12 cellular contexts compared by ENCODE assay signal in genomic region chr2:196276421-196276820, GRCh38.
DNase-seq lines count a peak whose midpoint lies in the region; ATAC-seq and TF ChIP-seq lines count a peak whose summit lies in the region.
"Had no signal": no experiment of that assay in that cellular context is flagged by ENCODE, and none has a peak within 500 bp of the region (broad histone marks: within the 10 kb centered on the region; RNA-seq: fewer than 3 reads in every experiment).

No MANE protein-coding gene starts in this region.

- WGBS in SK-N-SH (ENCODE audit: low lambda C conversion rate) = 78% methylated on average over 2 of the region's 2 CpGs

- TF ChIP-seq EP300 in SK-N-SH (IDR thresholded peaks at IDR 0.05; ENCODE audit: borderline replicate concordance in 1 of 2, low read depth in 1 of 2, low read length in 1 of 2) = no peak

- H3F3A ChIP-seq in SK-N-SH (replicated peaks; ENCODE audit: insufficient read depth) = peaks cover 48% of the 10 kb centered on the region

- DNase-seq in SK-N-SH (no peak), NOMO-1 (lab: John Stamatoyannopoulos, UW; ENCODE audit: unreplicated experiment in 2 of 2) (peak; percentile 6 to 32), brain microvascular endothelial cell (no peak), GM10248 (ENCODE audit: extremely low spot score) (no peak), NCI-H748 (lab: John Stamatoyannopoulos, UW; ENCODE audit: unreplicated experiment) (no peak), T-helper 9 cell (no peak)
- DNase-seq: activated gamma-delta T cell treated with Interleukin-2 at 50 U/mL for 16 hours; effector CD8-positive, alpha-beta T cell; NCI-H446; substantia nigra had no signal

- H3K4me3 ChIP-seq in SK-N-SH (ENCODE audit: low read depth in 2 of 2, low read length in 1 of 2) (peak overlapping the region; percentile 22 to 51; a peak in 3 of 4 replicates), brain microvascular endothelial cell (ENCODE audit: low read depth, low read length) (no peak overlapping the region), neutrophil (ENCODE audit: low read depth in 1 of 2, low read length in 1 of 2) (peak overlapping the region in 1 of 2 experiments; percentile 21)

- H3K9me3 ChIP-seq in SK-N-SH (no peaks in the 10 kb centered on the region), neutrophil (no peaks in the 10 kb centered on the region)

- TF ChIP-seq CTCF in SK-N-SH (IDR thresholded peaks at IDR 0.05) (no peak), brain microvascular endothelial cell (IDR thresholded peaks at IDR 0.05; ENCODE audit: low read depth, low read length, missing control alignments) (no peak), neutrophil (IDR thresholded peaks at IDR 0.05) (no peak), GM10248 (IDR thresholded peaks at IDR 0.05; ENCODE audit: control extremely low read depth, extremely low read depth, low read depth, missing control alignments) (no peak)

- POLR2A ChIA-PET in SK-N-SH (lab: Yijun Ruan, JAX) (no interaction called here), GM10248 (lab: Yijun Ruan, JAX) (interaction anchor here (0.6 kb wide), 1 partner anchor 126 kb away, joined by 3 read pairs; no protein-coding TSS in a partner anchor)

- H3K4me1 ChIP-seq in SK-N-SH (ENCODE audit: control insufficient read depth in 1 of 2, insufficient read depth in 2 of 2, low read depth in 1 of 2, low read length in 1 of 2) (peaks cover 5 to 25% of the 10 kb centered on the region in 2 experiments; a peak in 3 of 4 replicates), neutrophil (ENCODE audit: control insufficient read depth in 1 of 2, insufficient read depth in 1 of 2, low read depth in 1 of 2, low read length in 1 of 2) (peaks cover 33 to 34% of the 10 kb centered on the region in 2 experiments)

- peaks cover 9% of the 10 kb centered on the region; the same call in 1 of the 2 replicates for H4K20me1 ChIP-seq in SK-N-SH (ENCODE audit: insufficient read depth)

- peaks cover 65% of the 10 kb centered on the region for H3K79me2 ChIP-seq in SK-N-SH (ENCODE audit: insufficient read depth)

- no peak overlapping the region for H2AFZ ChIP-seq in SK-N-SH (ENCODE audit: low read depth)

- H3K36me3 ChIP-seq in SK-N-SH (replicated peaks in 1 of 2; ENCODE audit: control insufficient read depth in 1 of 2, insufficient read depth in 2 of 2, low read length in 1 of 2) (peaks cover 0 to 28% of the 10 kb centered on the region in 2 experiments), brain microvascular endothelial cell (replicated peaks) (no peaks in the 10 kb centered on the region), neutrophil (no peaks in the 10 kb centered on the region)

- peak overlapping the region; percentile 79 for H3K4me2 ChIP-seq in SK-N-SH

- in situ Hi-C loops in brain microvascular endothelial cell (cut with HindIII; ENCODE audit: low pct_ligation_motif_present, low sequenced_read_pairs) = loop anchor here (25.0 kb wide), 1 partner anchor 189 kb away; no protein-coding TSS in a partner anchor

- H3K9me2 ChIP-seq in SK-N-SH = no peaks in the 10 kb centered on the region

- ATAC-seq in SK-N-SH treated with all-trans-retinoic acid at 6 μM for 48 hours = no peak

- peak overlapping the region; percentile 60; the same call in 1 of the 2 replicates for H3K9ac ChIP-seq in SK-N-SH

- H3K27ac ChIP-seq in SK-N-SH (ENCODE audit: low read depth in 2 of 2, low read length in 1 of 2) (peak overlapping the region; percentile 28 to 98; a peak in 3 of 4 replicates), brain microvascular endothelial cell (peak overlapping the region; percentile 61), neutrophil (peak overlapping the region; percentile 61)

- CTCF ChIA-PET in SK-N-SH (lab: Yijun Ruan, JAX) (interaction anchor here (0.6 to 3.9 kb wide), 8 partner anchors 9 to 201 kb away, joined by 3 to 21 read pairs (median 4); no protein-coding TSS in a partner anchor), GM10248 (lab: Yijun Ruan, JAX) (interaction anchor here (0.7 to 3.4 kb wide), 32 partner anchors 9 to 367 kb away, joined by 3 to 39 read pairs (median 4); partner anchors contain the start of genes DNAH7 and STK17B)

- no peak for TF ChIP-seq RAD21 in SK-N-SH (IDR thresholded peaks at IDR 0.05; ENCODE audit: low read length)

- H3K27me3 ChIP-seq in SK-N-SH (ENCODE audit: insufficient read depth) = no peaks in the 10 kb centered on the region
- no peaks in the 10 kb centered on the region for H3K27me3 ChIP-seq in brain microvascular endothelial cell (replicated peaks)
- no peaks in the 10 kb centered on the region for H3K27me3 ChIP-seq in neutrophil

TF ChIP-seq in SK-N-SH, 30 proteins besides CTCF, POLR2A, EP300 and RAD21:
- TF ChIP-seq YY1 (IDR thresholded peaks at IDR 0.05; ENCODE audit: low read depth) = no peak
- no peak for TF ChIP-seq USF2 (IDR thresholded peaks at IDR 0.05; ENCODE audit: borderline replicate concordance, low read depth, low read length)
- no peak for TF ChIP-seq USF1 (IDR thresholded peaks at IDR 0.05; ENCODE audit: borderline replicate concordance, low read depth)
- TF ChIP-seq POLR2AphosphoS5 (IDR thresholded peaks at IDR 0.05; ENCODE audit: low read depth, low read length) = no peak
- no peak for TF ChIP-seq EZH2phosphoT487 (IDR thresholded peaks at IDR 0.05; ENCODE audit: borderline replicate concordance, low read depth)
- TF ChIP-seq NFIC (IDR thresholded peaks at IDR 0.05; ENCODE audit: borderline replicate concordance) = no peak
- no peak for TF ChIP-seq JUND (IDR thresholded peaks at IDR 0.05)
- no peak for TF ChIP-seq TAF1 (IDR thresholded peaks at IDR 0.05; ENCODE audit: borderline replicate concordance, low read depth, low read length)
- TF ChIP-seq RXRA (IDR thresholded peaks at IDR 0.05; ENCODE audit: borderline replicate concordance, low read depth) = no peak
- no peak for TF ChIP-seq NRF1 (IDR thresholded peaks at IDR 0.05; ENCODE audit: low read depth, low read length)
- TF ChIP-seq, protein P1, sequence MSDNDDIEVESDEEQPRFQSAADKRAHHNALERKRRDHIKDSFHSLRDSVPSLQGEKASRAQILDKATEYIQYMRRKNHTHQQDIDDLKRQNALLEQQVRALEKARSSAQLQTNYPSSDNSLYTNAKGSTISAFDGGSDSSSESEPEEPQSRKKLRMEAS (IDR thresholded peaks at IDR 0.05; ENCODE audit: low read depth) = no peak
TF ChIP-seq in SK-N-SH: peak in this region for 0.

TF ChIP-seq in SK-N-SH treated with all-trans-retinoic acid at 6 μM for 48 hours, 23 proteins besides CTCF, POLR2A, EP300 and RAD21 (continues in another document):
- TF ChIP-seq, protein P2, sequence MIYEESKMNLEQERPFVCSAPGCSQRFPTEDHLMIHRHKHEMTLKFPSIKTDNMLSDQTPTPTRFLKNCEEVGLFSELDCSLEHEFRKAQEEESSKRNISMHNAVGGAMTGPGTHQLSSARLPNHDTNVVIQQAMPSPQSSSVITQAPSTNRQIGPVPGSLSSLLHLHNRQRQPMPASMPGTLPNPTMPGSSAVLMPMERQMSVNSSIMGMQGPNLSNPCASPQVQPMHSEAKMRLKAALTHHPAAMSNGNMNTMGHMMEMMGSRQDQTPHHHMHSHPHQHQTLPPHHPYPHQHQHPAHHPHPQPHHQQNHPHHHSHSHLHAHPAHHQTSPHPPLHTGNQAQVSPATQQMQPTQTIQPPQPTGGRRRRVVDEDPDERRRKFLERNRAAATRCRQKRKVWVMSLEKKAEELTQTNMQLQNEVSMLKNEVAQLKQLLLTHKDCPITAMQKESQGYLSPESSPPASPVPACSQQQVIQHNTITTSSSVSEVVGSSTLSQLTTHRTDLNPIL (CRISPR knock-in tag; IDR thresholded peaks at IDR 0.05; ENCODE audit: low read depth) = no peak
- TF ChIP-seq CSRNP3 (CRISPR knock-in tag; IDR thresholded peaks at IDR 0.05) = no peak
- no peak for TF ChIP-seq SNAI2 (CRISPR knock-in tag; IDR thresholded peaks at IDR 0.05)
- no peak for TF ChIP-seq ARNTL (CRISPR knock-in tag; IDR thresholded peaks at IDR 0.05; ENCODE audit: borderline replicate concordance, low read depth)
- no peak for TF ChIP-seq ESRRG (CRISPR knock-in tag; IDR thresholded peaks at IDR 0.05)
- TF ChIP-seq ZC3H10 (CRISPR knock-in tag; IDR thresholded peaks at IDR 0.05) = no peak
- no peak for TF ChIP-seq TOX (CRISPR knock-in tag; IDR thresholded peaks at IDR 0.05; ENCODE audit: borderline replicate concordance)
- TF ChIP-seq, protein P3, sequence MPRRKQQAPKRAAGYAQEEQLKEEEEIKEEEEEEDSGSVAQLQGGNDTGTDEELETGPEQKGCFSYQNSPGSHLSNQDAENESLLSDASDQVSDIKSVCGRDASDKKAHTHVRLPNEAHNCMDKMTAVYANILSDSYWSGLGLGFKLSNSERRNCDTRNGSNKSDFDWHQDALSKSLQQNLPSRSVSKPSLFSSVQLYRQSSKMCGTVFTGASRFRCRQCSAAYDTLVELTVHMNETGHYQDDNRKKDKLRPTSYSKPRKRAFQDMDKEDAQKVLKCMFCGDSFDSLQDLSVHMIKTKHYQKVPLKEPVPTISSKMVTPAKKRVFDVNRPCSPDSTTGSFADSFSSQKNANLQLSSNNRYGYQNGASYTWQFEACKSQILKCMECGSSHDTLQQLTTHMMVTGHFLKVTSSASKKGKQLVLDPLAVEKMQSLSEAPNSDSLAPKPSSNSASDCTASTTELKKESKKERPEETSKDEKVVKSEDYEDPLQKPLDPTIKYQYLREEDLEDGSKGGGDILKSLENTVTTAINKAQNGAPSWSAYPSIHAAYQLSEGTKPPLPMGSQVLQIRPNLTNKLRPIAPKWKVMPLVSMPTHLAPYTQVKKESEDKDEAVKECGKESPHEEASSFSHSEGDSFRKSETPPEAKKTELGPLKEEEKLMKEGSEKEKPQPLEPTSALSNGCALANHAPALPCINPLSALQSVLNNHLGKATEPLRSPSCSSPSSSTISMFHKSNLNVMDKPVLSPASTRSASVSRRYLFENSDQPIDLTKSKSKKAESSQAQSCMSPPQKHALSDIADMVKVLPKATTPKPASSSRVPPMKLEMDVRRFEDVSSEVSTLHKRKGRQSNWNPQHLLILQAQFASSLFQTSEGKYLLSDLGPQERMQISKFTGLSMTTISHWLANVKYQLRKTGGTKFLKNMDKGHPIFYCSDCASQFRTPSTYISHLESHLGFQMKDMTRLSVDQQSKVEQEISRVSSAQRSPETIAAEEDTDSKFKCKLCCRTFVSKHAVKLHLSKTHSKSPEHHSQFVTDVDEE (CRISPR knock-in tag; IDR thresholded peaks at IDR 0.05) = no peak
- no peak for TF ChIP-seq TCF4 (CRISPR knock-in tag; IDR thresholded peaks at IDR 0.05; ENCODE audit: borderline replicate concordance)
- no peak for TF ChIP-seq ZNF565 (CRISPR knock-in tag; conservative IDR thresholded peaks at IDR 0.05; ENCODE audit: low read depth)

Comparison
In these comparisons a context has a peak if more than half of its experiments do, and no peak if none do; other contexts are left out.
1. DNase-seq: peak in NOMO-1 (2 of 2); none in SK-N-SH (single experiment), brain microvascular endothelial cell (single experiment), GM10248 (single experiment), NCI-H748 (single experiment) and T-helper 9 cell (single experiment).
2. Peak in every context shown above with its lines, with median percentiles within 50 percentile points of each other: H3K27ac ChIP-seq.